In genomic region chr14:99991306-99991705, GRCh38 we compare ENCODE assay signal across 31 cellular contexts.
"Had no signal": no experiment of that assay in that cellular context is flagged by ENCODE, and none has a peak within 500 bp of the region (broad histone marks: within the 10 kb centered on the region; RNA-seq: fewer than 3 reads in every experiment).

No MANE protein-coding gene starts in this region.

- DNase-seq: activated B cell treated with CpG ODN at 0.5 μM for 24 hours; activated CD4-positive, alpha-beta memory T cell treated with anti-CD3 and anti-CD28 coated beads for 36 hours; activated CD4-positive, alpha-beta T cell treated with anti-CD3 and anti-CD28 coated beads for 4 hours; activated CD4-positive, alpha-beta T cell treated with anti-CD3 and anti-CD28 coated beads, Interleukin-2, amount 50 U/mL, for 1 hour; activated CD4-positive, CD25-positive, alpha-beta regulatory T cell treated with anti-CD3 and anti-CD28 coated beads, Interleukin-2, amount 50 U/mL, for 72 hours; activated CD8-positive, alpha-beta memory T cell treated with anti-CD3 and anti-CD28 coated beads, Interleukin-2, amount 50 U/mL, for 4 hours; activated effector memory CD4-positive, alpha-beta T cell treated with Interleukin-2 at 50 U/mL for 16 hours; activated naive CD4-positive, alpha-beta T cell treated with anti-CD3 and anti-CD28 coated beads, Interleukin-2, amount 10 ng/mL, durations not matched to agents 7 days and 5 days; activated naive CD8-positive, alpha-beta T cell treated with anti-CD3 and anti-CD28 coated beads, Interleukin-2, amount 50 U/mL, for 24 hours; activated T-cell treated with anti-CD3 and anti-CD28 coated beads for 4 hours; activated T-cell treated with anti-CD3 and anti-CD28 coated beads, Interleukin-2, amount 50 U/mL, for 4 hours; amniotic stem cell; aorta; brain microvascular endothelial cell; MM.1S; MV-4-11; NCI-H1092; NCI-H1436 treated with DMSO at 0.1 percent for 48 hours; NCI-H1694 treated with DMSO at 0.1 percent for 48 hours; NCI-H2029; NCI-H345; NCI-H524 treated with DMSO at 0.1 percent for 48 hours; SHP77; SJCRH30; SK-N-SH; T-helper 1 cell; T-helper 2 cell; T-helper 9 cell had no signal

- ATAC-seq: activated naive CD8-positive, alpha-beta T cell treated with anti-CD3 and anti-CD28 coated beads, Interleukin-2, amount 50 U/mL, for 24 hours; activated T-cell treated with anti-CD3 and anti-CD28 coated beads, Interleukin-2, amount 50 U/mL, for 4 hours; Panc1 had no signal

- H3K36me3 ChIP-seq: brain microvascular endothelial cell, SJCRH30 had no signal

- H3K27ac ChIP-seq: brain microvascular endothelial cell, KMS-11, SJCRH30, VCaP had no signal

- H3K4me1 ChIP-seq: SJCRH30 had no signal

- H3K9ac ChIP-seq: KMS-11, SK-N-SH had no signal

- H3K9me3 ChIP-seq: SJCRH30, SK-N-SH had no signal

- H3K27me3 ChIP-seq: brain microvascular endothelial cell, SJCRH30 had no signal

- H3K4me3 ChIP-seq: SJCRH30 had no signal

- H3K4me2 ChIP-seq: KMS-11, SK-N-SH had no signal
